Comparison of ENCODE assay signal across 40 cellular contexts in genomic region chr22:24055283-24055682, GRCh38. TPM values are rescaled to one million over a fixed set of nuclear protein-coding genes. Genes with fewer than 3 reads are reported as not detected.
"Had no signal": no experiment of that assay in that cellular context is flagged by ENCODE, and none has a peak within 500 bp of the region (broad histone marks: within the 10 kb centered on the region; RNA-seq: fewer than 3 reads in every experiment).

No MANE protein-coding gene starts in this region.

- H3K4me3 ChIP-seq: adrenal gland, body of pancreas, breast epithelium had no signal

- DNase-seq: activated B cell treated with CpG ODN at 0.5 μM for 24 hours; activated CD4-positive, alpha-beta memory T cell treated with anti-CD3 and anti-CD28 coated beads for 36 hours; activated CD4-positive, alpha-beta T cell treated with anti-CD3 and anti-CD28 coated beads for 4 hours; activated CD4-positive, alpha-beta T cell treated with anti-CD3 and anti-CD28 coated beads, Interleukin-2, amount 10 ng/mL, durations not matched to agents 24 days and 14 days; activated CD4-positive, alpha-beta T cell treated with anti-CD3 and anti-CD28 coated beads, Interleukin-2, amount 50 U/mL, for 1 hour; activated CD4-positive, alpha-beta T cell treated with anti-CD3 and anti-CD28 coated beads, Interleukin-2, amount 50 U/mL, for 4 hours; activated CD4-positive, CD25-positive, alpha-beta regulatory T cell treated with anti-CD3 and anti-CD28 coated beads, Interleukin-2, amount 50 U/mL, for 72 hours; activated CD8-positive, alpha-beta memory T cell treated with anti-CD3 and anti-CD28 coated beads, Interleukin-2, amount 50 U/mL, for 4 hours; activated CD8-positive, alpha-beta T cell treated with anti-CD3 and anti-CD28 coated beads for 36 hours; activated effector memory CD4-positive, alpha-beta T cell treated with anti-CD3 and anti-CD28 coated beads, Interleukin-2, amount 50 U/mL, for 16 hours; activated gamma-delta T cell treated with Interleukin-2 at 50 U/mL for 16 hours; activated naive CD4-positive, alpha-beta T cell; activated naive CD4-positive, alpha-beta T cell treated with anti-CD3 and anti-CD28 coated beads for 36 hours; activated naive CD4-positive, alpha-beta T cell treated with anti-CD3 and anti-CD28 coated beads, Interleukin-2, amount 50 U/mL, for 16 hours; activated naive CD8-positive, alpha-beta T cell treated with anti-CD3 and anti-CD28 coated beads for 36 hours; activated T-cell treated with anti-CD3 and anti-CD28 coated beads for 4 hours; activated T-cell treated with anti-CD3 and anti-CD28 coated beads, Interleukin-2, amount 50 U/mL, for 1 hour; activated T-cell treated with anti-CD3 and anti-CD28 coated beads, Interleukin-2, amount 50 U/mL, for 4 hours; activated T-cell treated with anti-CD3 and anti-CD28 coated beads, Interleukin-2, amount 50 U/mL, for 72 hours; amniotic stem cell; body of pancreas; brain microvascular endothelial cell; caudate nucleus; cerebellar nuclear complex; T-helper 1 cell; T-helper 2 cell; T-helper 9 cell had no signal

- H3K27ac ChIP-seq: adrenal gland, body of pancreas, brain microvascular endothelial cell, breast epithelium, VCaP had no signal

- H3K36me3 ChIP-seq: breast epithelium had no signal

- H3K9me3 Mint-ChIP-seq: activated B cell treated with CpG ODN at 0.5 μM for 24 hours; activated CD4-positive, alpha-beta memory T cell treated with anti-CD3 and anti-CD28 coated beads for 36 hours; activated CD4-positive, alpha-beta T cell treated with anti-CD3 and anti-CD28 coated beads, Interleukin-2, amount 10 ng/mL, durations not matched to agents 24 days and 14 days; activated CD8-positive, alpha-beta T cell treated with anti-CD3 and anti-CD28 coated beads for 36 hours; activated naive CD4-positive, alpha-beta T cell treated with anti-CD3 and anti-CD28 coated beads for 36 hours; activated naive CD4-positive, alpha-beta T cell treated with anti-CD3 and anti-CD28 coated beads, Interleukin-2, amount 50 U/mL, for 72 hours; activated naive CD8-positive, alpha-beta T cell treated with anti-CD3 and anti-CD28 coated beads for 36 hours; activated T-cell treated with anti-CD3 and anti-CD28 coated beads, Interleukin-2, amount 50 U/mL, for 4 hours; activated T-cell treated with anti-CD3 and anti-CD28 coated beads, Interleukin-2, amount 50 U/mL, for 72 hours; activated T-helper 1 cell treated with anti-CD3 and anti-CD28 coated beads, Interleukin-12 subunit alpha, Interleukin-12 subunit beta, Interleukin-2, Interleukin-4 antibody, amounts not matched to agents 30 ng/mL and 10 ng/mL and 1 ng/mL, durations not matched to agents 14 hours and 24 hours and 36 hours; activated T-helper 17 cell treated with anti-CD3 and anti-CD28 coated beads, Interleukin-2, amount 50 U/mL, for 72 hours; central memory CD8-positive, alpha-beta T cell; T-helper 1 cell treated with Interleukin-12 subunit alpha and Interleukin-12 subunit beta and Interleukin-4 antibody, amounts not matched to agents 30 μg/mL and 1 μg/mL, for 36 hours; T-helper 2 cell treated with Interferon-gamma antibody and Interleukin-4, amounts not matched to agents 5 μg/mL and 100 μg/mL, for 36 hours had no signal

- H3K27ac Mint-ChIP-seq: activated B cell treated with CpG ODN at 0.5 μM for 24 hours; activated CD4-positive, alpha-beta memory T cell treated with anti-CD3 and anti-CD28 coated beads for 36 hours; activated CD8-positive, alpha-beta T cell treated with anti-CD3 and anti-CD28 coated beads for 36 hours; activated naive CD8-positive, alpha-beta T cell treated with anti-CD3 and anti-CD28 coated beads for 36 hours; activated T-cell treated with anti-CD3 and anti-CD28 coated beads, Interleukin-2, amount 50 U/mL, for 72 hours; activated T-helper 1 cell treated with anti-CD3 and anti-CD28 coated beads, Interleukin-12 subunit alpha, Interleukin-12 subunit beta, Interleukin-2, Interleukin-4 antibody, amounts not matched to agents 30 ng/mL and 10 ng/mL and 1 ng/mL, durations not matched to agents 14 hours and 24 hours and 36 hours; T-helper 1 cell treated with Interleukin-12 subunit alpha and Interleukin-12 subunit beta and Interleukin-4 antibody, amounts not matched to agents 30 μg/mL and 1 μg/mL, for 36 hours; T-helper 2 cell treated with Interferon-gamma antibody and Interleukin-4, amounts not matched to agents 5 μg/mL and 100 μg/mL, for 36 hours had no signal

- H3K4me3 Mint-ChIP-seq: activated B cell treated with CpG ODN at 0.5 μM for 24 hours; activated CD4-positive, alpha-beta memory T cell treated with anti-CD3 and anti-CD28 coated beads for 36 hours; activated CD4-positive, alpha-beta T cell treated with anti-CD3 and anti-CD28 coated beads, Interleukin-2, amount 10 ng/mL, durations not matched to agents 24 days and 14 days; activated CD8-positive, alpha-beta T cell treated with anti-CD3 and anti-CD28 coated beads for 36 hours; activated naive CD4-positive, alpha-beta T cell treated with anti-CD3 and anti-CD28 coated beads for 36 hours; activated naive CD8-positive, alpha-beta T cell treated with anti-CD3 and anti-CD28 coated beads for 36 hours; activated T-cell treated with anti-CD3 and anti-CD28 coated beads, Interleukin-2, amount 50 U/mL, for 4 hours; activated T-cell treated with anti-CD3 and anti-CD28 coated beads, Interleukin-2, amount 50 U/mL, for 72 hours; activated T-helper 1 cell treated with anti-CD3 and anti-CD28 coated beads, Interleukin-12 subunit alpha, Interleukin-12 subunit beta, Interleukin-2, Interleukin-4 antibody, amounts not matched to agents 30 ng/mL and 10 ng/mL and 1 ng/mL, durations not matched to agents 14 hours and 24 hours and 36 hours; activated T-helper 17 cell treated with anti-CD3 and anti-CD28 coated beads, Interleukin-2, amount 50 U/mL, for 72 hours; central memory CD8-positive, alpha-beta T cell; T-helper 1 cell treated with Interleukin-12 subunit alpha and Interleukin-12 subunit beta and Interleukin-4 antibody, amounts not matched to agents 30 μg/mL and 1 μg/mL, for 36 hours; T-helper 2 cell treated with Interferon-gamma antibody and Interleukin-4, amounts not matched to agents 5 μg/mL and 100 μg/mL, for 36 hours had no signal

- H3K27me3 Mint-ChIP-seq: activated B cell treated with CpG ODN at 0.5 μM for 24 hours; activated CD4-positive, alpha-beta memory T cell treated with anti-CD3 and anti-CD28 coated beads for 36 hours; activated CD4-positive, alpha-beta T cell treated with anti-CD3 and anti-CD28 coated beads, Interleukin-2, amount 10 ng/mL, durations not matched to agents 24 days and 14 days; activated CD8-positive, alpha-beta T cell treated with anti-CD3 and anti-CD28 coated beads for 36 hours; activated naive CD8-positive, alpha-beta T cell treated with anti-CD3 and anti-CD28 coated beads for 36 hours; activated T-helper 17 cell treated with anti-CD3 and anti-CD28 coated beads, Interleukin-2, amount 50 U/mL, for 72 hours; central memory CD8-positive, alpha-beta T cell had no signal

- H3K9me3 ChIP-seq: adrenal gland, body of pancreas, breast epithelium had no signal

- H3K27me3 ChIP-seq: adrenal gland, body of pancreas, brain microvascular endothelial cell, breast epithelium had no signal

- ATAC-seq: activated CD8-positive, alpha-beta T cell treated with anti-CD3 and anti-CD28 coated beads for 36 hours; activated naive CD4-positive, alpha-beta T cell treated with anti-CD3 and anti-CD28 coated beads, Interleukin-2, amount 50 U/mL, for 72 hours; activated T-cell treated with anti-CD3 and anti-CD28 coated beads, Interleukin-2, amount 50 U/mL, for 4 hours; activated T-cell treated with anti-CD3 and anti-CD28 coated beads, Interleukin-2, amount 50 U/mL, for 72 hours; activated T-helper 17 cell treated with anti-CD3 and anti-CD28 coated beads, Interleukin-2, amount 50 U/mL, for 72 hours; body of pancreas had no signal

- H3K4me1 Mint-ChIP-seq: activated T-helper 17 cell treated with anti-CD3 and anti-CD28 coated beads, Interleukin-2, amount 50 U/mL, for 72 hours had no signal

RNA-seq across cellular contexts. Expression of gene GSTT4, which starts 50.0 kb away (rescaled TPM):
- total RNA-seq: activated B cell treated with CpG ODN at 0.5 μM for 24 hours; activated CD4-positive, alpha-beta memory T cell treated with anti-CD3 and anti-CD28 coated beads for 36 hours; activated CD4-positive, alpha-beta T cell treated with anti-CD3 and anti-CD28 coated beads, Interleukin-2, amount 10 ng/mL, durations not matched to agents 24 days and 14 days; activated CD8-positive, alpha-beta memory T cell treated with anti-CD3 and anti-CD28 coated beads for 36 hours; activated CD8-positive, alpha-beta T cell treated with anti-CD3 and anti-CD28 coated beads for 36 hours; activated naive CD4-positive, alpha-beta T cell treated with anti-CD3 and anti-CD28 coated beads for 36 hours; activated naive CD4-positive, alpha-beta T cell treated with anti-CD3 and anti-CD28 coated beads, Interleukin-2, amount 50 U/mL, for 72 hours; activated naive CD8-positive, alpha-beta T cell treated with anti-CD3 and anti-CD28 coated beads for 36 hours; activated T-cell treated with anti-CD3 and anti-CD28 coated beads, Interleukin-2, amount 50 U/mL, for 4 hours; activated T-cell treated with anti-CD3 and anti-CD28 coated beads, Interleukin-2, amount 50 U/mL, for 72 hours; activated T-helper 1 cell treated with anti-CD3 and anti-CD28 coated beads, Interleukin-12 subunit alpha, Interleukin-12 subunit beta, Interleukin-2, Interleukin-4 antibody, amounts not matched to agents 30 ng/mL and 10 ng/mL and 1 ng/mL, durations not matched to agents 14 hours and 24 hours and 36 hours; activated T-helper 17 cell treated with anti-CD3 and anti-CD28 coated beads, Interleukin-2, amount 50 U/mL, for 72 hours; adrenal gland; aorta; astrocyte; body of pancreas; breast epithelium; chondrocyte had no signal
- polyA plus RNA-seq: adrenal gland, aorta had no signal
